In genomic region chr10:100186813-100187212, GRCh38 we compare ENCODE assay signal across 8 cellular contexts. TPM values are rescaled to one million over a fixed set of nuclear protein-coding genes. Genes with fewer than 3 reads are reported as not detected.
A peak's percentile ranks its signal among the peaks of the same experiment; 100 is the strongest.
DNase-seq lines count a peak whose midpoint lies in the region; ATAC-seq lines count a peak whose summit lies in the region.

No MANE protein-coding gene starts in this region.

- peaks cover 64 to 71% (median 69%) of the 10 kb centered on the region in 3 donors for H3K4me1 Mint-ChIP-seq in T-cell
- peaks cover 21 to 67% (median 64%) of the 10 kb centered on the region in 4 donors for H3K4me1 Mint-ChIP-seq in naive thymus-derived CD8-positive, alpha-beta T cell

- H3K36me3 Mint-ChIP-seq in T-cell: peaks cover 21% of the 10 kb centered on the region
- H3K36me3 Mint-ChIP-seq in naive thymus-derived CD8-positive, alpha-beta T cell: peaks cover 0 to 48% (median 6%) of the 10 kb centered on the region in 3 donors

- CTCF ChIA-PET in T-cell (lab: Charles Lee): interaction anchor here in 1 of 2 donors (1.0 kb wide), 1 partner anchor 341 kb away, joined by 3 read pairs; no protein-coding TSS in a partner anchor

- H3K4me3 Mint-ChIP-seq in T-cell: peak overlapping the region; percentile 93 to 100 (median 99)
- H3K4me3 Mint-ChIP-seq in naive thymus-derived CD8-positive, alpha-beta T cell: peak overlapping the region; percentile 92 to 100 (median 98)

- H3K27ac Mint-ChIP-seq in T-cell: peak overlapping the region; percentile 91 to 96
- H3K27ac Mint-ChIP-seq in naive thymus-derived CD8-positive, alpha-beta T cell: peak overlapping the region; percentile 92 to 99 (median 96)

- ATAC-seq in T-cell (replicated peaks in 1 of 4) (no peak), esophagus mucosa (no peak)
- no peak for ATAC-seq in naive thymus-derived CD8-positive, alpha-beta T cell

- no peaks in the 10 kb centered on the region for H3K9me3 Mint-ChIP-seq in T-cell
- no peaks in the 10 kb centered on the region for H3K9me3 Mint-ChIP-seq in naive thymus-derived CD8-positive, alpha-beta T cell

- POLR2A ChIA-PET in T-cell (lab: Charles Lee): interaction anchor here in 1 of 2 donors (0.6 kb wide), 1 partner anchor 317 kb away, joined by 4 read pairs; no protein-coding TSS in a partner anchor
- POLR2A ChIA-PET in naive thymus-derived CD8-positive, alpha-beta T cell (lab: Charles Lee): interaction anchor here (1.3 kb wide), 1 partner anchor 39 kb away, joined by 3 read pairs; no protein-coding TSS in a partner anchor

- DNase-seq in SKM-1 treated with dmso at 0.1 percent for 144 hours (lab: John Stamatoyannopoulos, UW; ENCODE audit: unreplicated experiment): peak; percentile 22
- no peak for DNase-seq in SKM-1 (lab: John Stamatoyannopoulos, UW; ENCODE audit: unreplicated experiment)
- no peak for DNase-seq in T-cell
- DNase-seq in dermis blood vessel endothelial cell: peak; percentile 17
- peak in 1 of 10 donors; percentile 6 for DNase-seq in naive thymus-derived CD8-positive, alpha-beta T cell
- no peak for DNase-seq in GDM1 (lab: John Stamatoyannopoulos, UW)
- no peak for DNase-seq in HPDE6-E6E7 (ENCODE audit: extremely low spot score)

- H3K27me3 Mint-ChIP-seq in T-cell: no peaks in the 10 kb centered on the region
- H3K27me3 Mint-ChIP-seq in naive thymus-derived CD8-positive, alpha-beta T cell: no peaks in the 10 kb centered on the region

RNA-seq across cellular contexts. Expression of gene ERLIN1, which starts 1.0 kb away (rescaled TPM):
- total RNA-seq in T-cell (10 to 100 TPM in 2 of 5 donors, 1 to 10 TPM in 3; 4.1 to 11.6 (median 8.9) TPM), dermis blood vessel endothelial cell (32.8 and 62.6 TPM in 2 replicates), esophagus mucosa (29.5 TPM)
- 1 to 10 TPM; 7.7 to 8.7 TPM for total RNA-seq in naive thymus-derived CD8-positive, alpha-beta T cell
- polyA plus RNA-seq in naive thymus-derived CD8-positive, alpha-beta T cell: 10 to 100 TPM in 1 of 3 donors, 1 to 10 TPM in 2; 5.4 to 13.0 (median 8.3) TPM

RNA-seq across cellular contexts. Expression of gene CHUK, which starts 42.6 kb away (rescaled TPM):
- total RNA-seq in T-cell (10 to 100 TPM; 16.5 to 18.7 (median 17.2) TPM), dermis blood vessel endothelial cell (28.8 and 35.5 TPM in 2 replicates), esophagus mucosa (9.7 TPM)
- 10 to 100 TPM; 18.9 to 20.3 TPM for total RNA-seq in naive thymus-derived CD8-positive, alpha-beta T cell
- polyA plus RNA-seq in naive thymus-derived CD8-positive, alpha-beta T cell: 10 to 100 TPM in 2 of 3 donors, 1 to 10 TPM in 1; 6.7 to 13.5 (median 10.5) TPM

Comparison
In these comparisons a context has a peak if more than half of its experiments do, and no peak if none do; other contexts are left out.
1. DNase-seq: peak in SKM-1 treated with dmso at 0.1 percent for 144 hours (single experiment) and dermis blood vessel endothelial cell (single experiment); none in SKM-1 (single experiment), T-cell (0 of 34), GDM1 (single experiment) and HPDE6-E6E7 (single experiment).